1 cellular context compared by ENCODE assay signal in genomic region chr16:30416047-30416603, GRCh38.
TF ChIP-seq lines count a peak whose summit lies in the region.

No MANE protein-coding gene starts in this region.

TF ChIP-seq in HEK293, 187 proteins besides CTCF, POLR2A, EP300 and RAD21 (continued from another document):
- TF ChIP-seq REST (tag by site-specific recombination; IDR thresholded peaks at IDR 0.05) (no peak), ZNF521 (tag by site-specific recombination; IDR thresholded peaks at IDR 0.05) (no peak), ZNF221 (tag by site-specific recombination; IDR thresholded peaks at IDR 0.05; ENCODE audit: borderline replicate concordance) (no peak), ELK4 (IDR thresholded peaks at IDR 0.05; ENCODE audit: borderline replicate concordance, low read depth, low read length) (no peak), ZNF488 (tag by site-specific recombination; IDR thresholded peaks at IDR 0.05) (no peak), ZNF664 (tag by site-specific recombination; IDR thresholded peaks at IDR 0.05) (peak; percentile 73; the same call in 1 of the 2 replicates), ZNF449 (tag by site-specific recombination; IDR thresholded peaks at IDR 0.05) (no peak), TRIM28 (IDR thresholded peaks at IDR 0.05; ENCODE audit: borderline replicate concordance, low read length) (0 out of 2 replicates have a peak, but pooled peaks have one; percentile 28), TSHZ1 (tag by site-specific recombination; IDR thresholded peaks at IDR 0.05; ENCODE audit: borderline replicate concordance) (peak; percentile 48; the same call in 1 of the 2 replicates), ZNF692 (tag by site-specific recombination; IDR thresholded peaks at IDR 0.05) (0 out of 2 replicates have a peak, but pooled peaks have one; percentile 20), KLF17 (tag by site-specific recombination; IDR thresholded peaks at IDR 0.05) (peak; percentile 58), KLF1 (tag by site-specific recombination; IDR thresholded peaks at IDR 0.05) (no peak), ZNF473 (tag by site-specific recombination; IDR thresholded peaks at IDR 0.05) (no peak), ZNF600 (tag by site-specific recombination; IDR thresholded peaks at IDR 0.05) (peak; percentile 80), PRDM10 (tag by site-specific recombination; IDR thresholded peaks at IDR 0.05) (peak; percentile 78)
TF ChIP-seq in HEK293: peak in this region for 12.
